Comparison of ENCODE assay signal across 14 cellular contexts in the genomic region with DNA sequence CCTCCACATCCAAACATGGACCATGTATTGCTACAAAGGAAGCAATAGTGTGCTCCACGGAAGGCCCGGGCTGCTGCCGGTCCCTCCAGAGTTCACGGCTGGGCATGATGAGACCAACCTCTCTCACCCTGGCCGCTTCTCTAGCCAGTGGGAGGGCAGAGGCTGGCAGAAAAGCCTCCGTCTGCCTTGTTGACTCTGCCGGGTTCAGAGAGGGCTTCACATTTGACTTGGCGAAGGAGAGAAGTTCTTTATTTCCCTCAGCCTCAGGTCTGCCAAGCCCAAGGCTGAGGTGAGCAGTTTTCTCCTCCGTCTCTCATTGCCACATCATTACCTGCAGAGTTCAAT.
A peak's percentile ranks its signal among the peaks of the same experiment; 100 is the strongest.
DNase-seq lines count a peak whose midpoint lies in the region; ATAC-seq, FAIRE-seq and TF ChIP-seq lines count a peak whose summit lies in the region.
"Had no signal": no experiment of that assay in that cellular context is flagged by ENCODE, and none has a peak within 500 bp of the region (broad histone marks: within the 10 kb centered on the region; RNA-seq: fewer than 3 reads in every experiment).

No MANE protein-coding gene starts in this region.

- no peak overlapping the region for H4K8ac ChIP-seq in H1 (ENCODE audit: extremely low read depth, insufficient read depth, low read length)

- H3K4me2 ChIP-seq in PC-9, result peak overlapping the region; percentile 93
- no peak overlapping the region for H3K4me2 ChIP-seq in H1 (ENCODE audit: insufficient read depth in 1 of 2, low read depth in 2 of 2, low read length in 2 of 2)

- peak overlapping the region; percentile 99 to 100 (median 99) for H3K27ac Mint-ChIP-seq in nephron

- H3K23ac ChIP-seq in H1 (ENCODE audit: insufficient read length), result no peak overlapping the region

- no peak for ATAC-seq in SK-N-SH treated with all-trans-retinoic acid at 6 μM for 48 hours

- no peak overlapping the region for H2BK5ac ChIP-seq in H1 (ENCODE audit: low read depth, low read length)

- peaks cover 70% of the 10 kb centered on the region for H3K4me1 Mint-ChIP-seq in nephron

- H3K27me3 ChIP-seq in PC-9 (ENCODE audit: insufficient read depth, low read depth) (no peaks in the 10 kb centered on the region), H1 (replicated peaks in 1 of 4; ENCODE audit: control insufficient read depth in 3 of 4, extremely low read depth in 1 of 4, insufficient read depth in 3 of 4, low read length in 3 of 4) (no peaks in the 10 kb centered on the region), thymus (ENCODE audit: control insufficient read depth, insufficient read depth) (no peaks in the 10 kb centered on the region)

- H3K79me2 ChIP-seq in PC-9 (ENCODE audit: low read depth), result peaks cover 92% of the 10 kb centered on the region
- H3K79me2 ChIP-seq in H1 (ENCODE audit: control insufficient read depth in 1 of 2, insufficient read depth in 2 of 2, low read length in 2 of 2), result no peaks in the 10 kb centered on the region

- peak overlapping the region in 2 of 3 experiments; percentile 49 to 59 for H3K4me3 Mint-ChIP-seq in nephron
- H3K4me3 Mint-ChIP-seq: CD4-positive, CD25-positive, alpha-beta regulatory T cell had no signal

- H3K23me2 ChIP-seq in H1 (ENCODE audit: low read depth, low read length), result no peaks in the 10 kb centered on the region

- H3K18ac ChIP-seq in H1 (ENCODE audit: extremely low read depth, low read length), result no peak overlapping the region

- H3K4me3 ChIP-seq in PC-9 (peak overlapping the region; percentile 64), H1 (ENCODE audit: extremely low read depth in 1 of 4, insufficient read depth in 2 of 4, low read depth in 3 of 4, low read length in 4 of 4) (no peak overlapping the region), thymus (ENCODE audit: low read length) (no peak overlapping the region)

- H2BK120ac ChIP-seq in H1 (replicated peaks; ENCODE audit: low read depth, low read length), result no peak overlapping the region

- no peak overlapping the region for H4K91ac ChIP-seq in H1 (replicated peaks; ENCODE audit: insufficient read length, low read length)

- H3K27ac ChIP-seq in PC-9, result peak overlapping the region; percentile 96
- H3K27ac ChIP-seq in H1 (ENCODE audit: low read depth, low read length), result no peak overlapping the region
- H3K27ac ChIP-seq in thymus (ENCODE audit: low read depth), result peak overlapping the region; percentile 80

- no peaks in the 10 kb centered on the region; the same call in 1 of the 2 replicates for H3K9me2 ChIP-seq in PC-9 (ENCODE audit: insufficient read depth)

- no peak overlapping the region for H2AK5ac ChIP-seq in H1 (ENCODE audit: low read depth, low read length)

- H3K9me3 ChIP-seq in PC-9 (ENCODE audit: insufficient read depth, low read depth), result peaks cover 3% of the 10 kb centered on the region; the same call in 1 of the 2 replicates
- H3K9me3 ChIP-seq in H1 (ENCODE audit: insufficient read depth in 2 of 2, low read depth in 1 of 2, low read length in 1 of 2), result no peaks in the 10 kb centered on the region
- peaks cover 1% of the 10 kb centered on the region for H3K9me3 ChIP-seq in thymus (ENCODE audit: control insufficient read depth)

- H2AFZ ChIP-seq in PC-9 (no peak overlapping the region), H1 (ENCODE audit: low read length) (no peak overlapping the region)

- peaks cover 62% of the 10 kb centered on the region for H3F3A ChIP-seq in PC-9 (ENCODE audit: insufficient read depth, low read depth)

- no peak overlapping the region for H3K14ac ChIP-seq in H1 (ENCODE audit: insufficient read length)

- no peak overlapping the region for H3K9ac ChIP-seq in H1 (replicated peaks in 1 of 4; ENCODE audit: extremely low read depth in 1 of 4, low read depth in 3 of 4, low read length in 3 of 4)

- H3K56ac ChIP-seq in H1 (replicated peaks; ENCODE audit: insufficient read length, low read depth, low read length), result no peak overlapping the region

- CTCF ChIA-PET in PC-9 (lab: Charles Lee) (no interaction called here), H1 (lab: Charles Lee; ENCODE audit: partially characterized antibody) (interaction anchor here (1.0 to 1.6 kb wide), 3 partner anchors 9 to 25 kb away, joined by 3 to 4 read pairs (median 3); no protein-coding TSS in a partner anchor)

- H3K27me3 Mint-ChIP-seq in nephron (ENCODE audit: low read depth), result no peaks in the 10 kb centered on the region
- H3K27me3 Mint-ChIP-seq: CD4-positive, CD25-positive, alpha-beta regulatory T cell had no signal

- no peak for FAIRE-seq in H1 (lab: Jason Lieb, UNC)
- FAIRE-seq in GM12891 (lab: Jason Lieb, UNC), result no peak
- FAIRE-seq: bronchial epithelial cell had no signal

- TF ChIP-seq RAD21 in H1 (IDR thresholded peaks at IDR 0.05 in 1 of 2, conservative IDR thresholded peaks at IDR 0.05 in 1 of 2; ENCODE audit: low read depth in 2 of 2, low read length in 2 of 2), result no peak

- H2BK20ac ChIP-seq in H1 (ENCODE audit: low read length), result no peak overlapping the region

- DNase-seq in PC-9 (no peak), H1 (ENCODE audit: low read depth in 1 of 2, low spot score in 2 of 2) (no peak), NCI-H1417 treated with DMSO at 0.1 percent for 48 hours (lab: John Stamatoyannopoulos, UW) (no peak), NCI-H1105 treated with DMSO at 0.1 percent for 48 hours (lab: John Stamatoyannopoulos, UW) (no peak), GM12891 (ENCODE audit: insufficient read length, low spot score) (no peak)
- DNase-seq: activated CD4-positive, alpha-beta T cell treated with anti-CD3 and anti-CD28 coated beads for 4 hours; CD4-positive, CD25-positive, alpha-beta regulatory T cell; KG1; NCI-H2081; stimulated activated CD4-positive, alpha-beta T cell treated with anti-CD3 and anti-CD28 coated beads, Interleukin-15, amount 100 ng/mL, for 24 hours had no signal

- H2BK15ac ChIP-seq in H1 (ENCODE audit: low read length), result 0 out of 2 replicates have a peak overlapping the region, but pooled peaks have one; percentile 61

- no peak overlapping the region for H3K4ac ChIP-seq in H1 (replicated peaks; ENCODE audit: insufficient read length, low read depth, low read length)

- TF ChIP-seq CTCF in PC-9 (conservative IDR thresholded peaks at IDR 0.05) (no peak), H1 (IDR thresholded peaks at IDR 0.05; ENCODE audit: control extremely low read depth in 1 of 3, insufficient read depth in 1 of 3, low read depth in 1 of 3, low read length in 3 of 3) (no peak), nephron (IDR thresholded peaks at IDR 0.05; ENCODE audit: unreplicated experiment in 3 of 3) (no peak)

- H3K4me1 ChIP-seq in PC-9 (replicated peaks; ENCODE audit: insufficient read depth), result peaks cover 67% of the 10 kb centered on the region
- H3K4me1 ChIP-seq in H1 (replicated peaks in 1 of 4; ENCODE audit: control insufficient read depth in 3 of 4, insufficient read depth in 4 of 4, low read length in 3 of 4), result peaks cover 0 to 11% (median 0%) of the 10 kb centered on the region in 4 experiments; a peak in 3 of 7 replicates
- peaks cover 38% of the 10 kb centered on the region for H3K4me1 ChIP-seq in thymus (ENCODE audit: control insufficient read depth, insufficient read depth, low read length)

- WGBS in H1 (ENCODE audit: extremely low coverage in 1 of 2, insufficient coverage in 1 of 2, insufficient read length in 1 of 2, insufficient replicate concordance in 2 of 2, low coverage in 1 of 2, low lambda C conversion rate in 2 of 2, missing lambda C conversion rate in 1 of 2), 2 experiments, result 99% methylated on average over 9 of the region's 9 CpGs; no CpG with 5 or more reads in 1 of the 2 experiments
- WGBS in thymus, result 94% methylated on average over 9 of the region's 9 CpGs

- no peaks in the 10 kb centered on the region for H3K36me3 Mint-ChIP-seq in nephron (ENCODE audit: low read depth)

- intact Hi-C loops in PC-9 (cut with micrococcal nuclease; ENCODE audit: unreplicated experiment), result no loop called here

- H3K36me3 ChIP-seq in PC-9 (ENCODE audit: low read depth) (peaks cover 43% of the 10 kb centered on the region), H1 (ENCODE audit: control insufficient read depth in 2 of 4, insufficient read depth in 4 of 4, low read length in 3 of 4) (no peaks in the 10 kb centered on the region), thymus (ENCODE audit: control insufficient read depth, insufficient read depth) (no peaks in the 10 kb centered on the region)

- no TSS peak for BruUV-seq in PC-9 (replicated peaks; lab: Mats Ljungman, UMichigan)

- POLR2A ChIA-PET in PC-9 (lab: Charles Lee; ENCODE audit: unreplicated experiment) (no interaction called here), H1 (lab: Charles Lee; ENCODE audit: partially characterized antibody) (no interaction called here)

- no peak for TF ChIP-seq EP300 in H1 (IDR thresholded peaks at IDR 0.05; ENCODE audit: borderline replicate concordance in 1 of 2, low read depth in 2 of 2, low read length in 2 of 2)

- no peak overlapping the region for H4K5ac ChIP-seq in H1 (ENCODE audit: insufficient read length, low read depth, low read length)

- peak overlapping the region; percentile 60; the same call in 1 of the 2 replicates for H2BK12ac ChIP-seq in H1 (ENCODE audit: low read depth, low read length)

- H4K20me1 ChIP-seq in PC-9 (ENCODE audit: insufficient read depth) (no peaks in the 10 kb centered on the region), H1 (replicated peaks in 1 of 2; ENCODE audit: control insufficient read depth in 1 of 2, insufficient read depth in 2 of 2, low read length in 2 of 2) (no peaks in the 10 kb centered on the region)

- H3K9me3 Mint-ChIP-seq in nephron, result peaks cover 3% of the 10 kb centered on the region

- TF ChIP-seq POLR2A in H1 (IDR thresholded peaks at IDR 0.05; ENCODE audit: control extremely low read depth in 1 of 2, low read depth in 2 of 2, low read length in 2 of 2) (no peak), GM12891 (IDR thresholded peaks at IDR 0.05; ENCODE audit: low read depth, low read length) (no peak)

- no peaks in the 10 kb centered on the region for H3K79me1 ChIP-seq in H1 (ENCODE audit: low read depth, low read length)

TF ChIP-seq in H1, 55 proteins besides CTCF, POLR2A, EP300 and RAD21 (continues in another document):
- no peak for TF ChIP-seq YY1 (IDR thresholded peaks at IDR 0.05; ENCODE audit: low read depth, low read length)
- TF ChIP-seq JUN (IDR thresholded peaks at IDR 0.05; ENCODE audit: low read depth, low read length), result no peak
- no peak for TF ChIP-seq HDAC2 (IDR thresholded peaks at IDR 0.05; ENCODE audit: borderline replicate concordance in 1 of 2, low read depth in 2 of 2, low read length in 2 of 2)

TF ChIP-seq in SK-N-SH treated with all-trans-retinoic acid at 6 μM for 48 hours, 23 proteins besides CTCF, POLR2A, EP300 and RAD21 (continues in another document):
- no peak for TF ChIP-seq ISL1 (CRISPR knock-in tag; IDR thresholded peaks at IDR 0.05)

TF ChIP-seq in GM12891, 5 proteins besides CTCF, POLR2A, EP300 and RAD21:
- TF ChIP-seq SPI1 (IDR thresholded peaks at IDR 0.05; ENCODE audit: low read depth, low read length) (no peak), POLR2AphosphoS5 (IDR thresholded peaks at IDR 0.05; ENCODE audit: low read depth, low read length) (no peak)
